10 cellular contexts compared by ENCODE assay signal in the genomic region with DNA sequence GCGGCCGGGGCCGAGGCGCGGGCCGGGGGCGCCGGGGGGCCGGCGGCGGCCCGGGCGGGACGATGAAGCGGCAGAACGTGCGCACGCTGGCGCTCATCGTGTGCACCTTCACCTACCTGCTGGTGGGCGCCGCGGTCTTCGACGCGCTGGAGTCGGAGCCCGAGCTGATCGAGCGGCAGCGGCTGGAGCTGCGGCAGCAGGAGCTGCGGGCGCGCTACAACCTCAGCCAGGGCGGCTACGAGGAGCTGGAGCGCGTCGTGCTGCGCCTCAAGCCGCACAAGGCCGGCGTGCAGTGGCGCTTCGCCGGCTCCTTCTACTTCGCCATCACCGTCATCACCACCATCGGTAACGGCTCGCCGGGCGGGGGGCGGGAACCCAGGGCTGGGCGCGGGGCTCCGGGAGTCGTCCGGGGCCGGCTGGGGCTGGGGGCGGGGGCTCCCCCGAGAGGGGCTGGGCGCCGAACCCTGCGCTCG. TPM values are rescaled to one million over a fixed set of nuclear protein-coding genes. Genes with fewer than 3 reads are reported as not detected.
DNase-seq lines count a peak whose midpoint lies in the region; ATAC-seq, FAIRE-seq and TF ChIP-seq lines count a peak whose summit lies in the region.
"Had no signal": no experiment of that assay in that cellular context is flagged by ENCODE, and none has a peak within 500 bp of the region (broad histone marks: within the 10 kb centered on the region; RNA-seq: fewer than 3 reads in every experiment).

No MANE protein-coding gene starts in this region.

- no peak for TF ChIP-seq POLR2A in GM12878 (IDR thresholded peaks at IDR 0.05; ENCODE audit: low read depth, low read length)

- no peak overlapping the region for H2AFZ ChIP-seq in GM12878 (ENCODE audit: control insufficient read depth, low read depth, low read length)

- TF ChIP-seq EP300 in GM12878 (IDR thresholded peaks at IDR 0.05; ENCODE audit: borderline replicate concordance in 1 of 2, control insufficient read depth in 1 of 2, low read depth in 2 of 2, low read length in 2 of 2): no peak

- no peak for TF ChIP-seq RAD21 in GM12878 (IDR thresholded peaks at IDR 0.05; ENCODE audit: insufficient read depth, low read depth, low read length)

- H3K27me3 ChIP-seq in GM12878 (replicated peaks in 1 of 2; ENCODE audit: control insufficient read depth in 2 of 2, insufficient read depth in 2 of 2, low read length in 1 of 2) (peaks cover 3 to 17% of the 10 kb centered on the region in 2 experiments; a peak in 3 of 4 replicates), lower lobe of right lung (ENCODE audit: low read depth) (peaks cover 54% of the 10 kb centered on the region)

- RAD21 ChIA-PET in GM12878 (lab: Charles Lee; ENCODE audit: unreplicated experiment): no interaction called here

- no peak overlapping the region for H3K4me3 ChIP-seq in GM12878
- peak overlapping the region; percentile 44 for H3K4me3 ChIP-seq in lower lobe of right lung

- no peak overlapping the region for H3K9ac ChIP-seq in GM12878 (ENCODE audit: control insufficient read depth, insufficient read depth, low read length)

- 5% methylated on average over 26 of the region's 67 CpGs for WGBS in GM12878 (ENCODE audit: insufficient coverage, insufficient replicate concordance, low lambda C conversion rate, missing lambda C conversion rate)

- H3K27ac Mint-ChIP-seq in chondrocyte (ENCODE audit: unreplicated experiment): no peak overlapping the region

- no peaks in the 10 kb centered on the region for H3K4me1 ChIP-seq in GM12878 (ENCODE audit: control insufficient read depth, insufficient read depth, low read length)
- H3K4me1 ChIP-seq in lower lobe of right lung: peaks cover 7% of the 10 kb centered on the region

- CTCF ChIA-PET in GM12878 (lab: Yijun Ruan, JAX): no interaction called here

- H3K4me3 Mint-ChIP-seq in chondrocyte (ENCODE audit: unreplicated experiment): no peak overlapping the region

- ATAC-seq in GM12878: no peak
- ATAC-seq in lower lobe of right lung: peak; percentile 5 to 15
- ATAC-seq in GM19324 (IDR thresholded peaks at IDR 0.05; ENCODE audit: low FRiP score, unreplicated experiment): no peak
- ATAC-seq in HG03521 (IDR thresholded peaks at IDR 0.05; ENCODE audit: unreplicated experiment): no peak

- no peaks in the 10 kb centered on the region for H4K20me1 ChIP-seq in GM12878 (ENCODE audit: control insufficient read depth, insufficient read depth)

- no peak overlapping the region for H3K27ac ChIP-seq in GM12878 (ENCODE audit: control insufficient read depth, insufficient read depth)
- H3K27ac ChIP-seq in lower lobe of right lung: peak overlapping the region; percentile 56

- peaks cover 45% of the 10 kb centered on the region for H3K27me3 Mint-ChIP-seq in chondrocyte (ENCODE audit: low read depth)

- no peak for FAIRE-seq in GM12878 (lab: Jason Lieb, UNC)
- FAIRE-seq: frontal cortex had no signal

- H3K9me3 ChIP-seq in GM12878 (replicated peaks; ENCODE audit: control insufficient read depth, insufficient read depth, low read length) (no peaks in the 10 kb centered on the region), lower lobe of right lung (no peaks in the 10 kb centered on the region)

- DNase-seq in stimulated activated CD4-positive, alpha-beta T cell treated with anti-CD3 and anti-CD28 coated beads, Interleukin-15, amount 100 ng/mL, for 24 hours: peak; percentile 18
- DNase-seq in stimulated activated CD4-positive, alpha-beta T cell treated with anti-CD3 and anti-CD28 coated beads, Interleukin-4, amount 100 ng/mL, for 4 hours: no peak
- DNase-seq in GM12878 (ENCODE audit: low read depth, low spot score) (no peak), lower lobe of right lung (no peak), chondrocyte (ENCODE audit: low spot score) (no peak), HCEC 1CT (no peak)
- DNase-seq: OCI-M1 had no signal

- BruUV-seq in GM12878 (replicated peaks; lab: Mats Ljungman, UMichigan): no TSS peak

- H3K4me2 ChIP-seq in GM12878 (ENCODE audit: control insufficient read depth, insufficient read depth): no peak overlapping the region

- in situ Hi-C loops in GM12878 (cut with MboI): no loop called here

- no peaks in the 10 kb centered on the region for H3K9me3 Mint-ChIP-seq in chondrocyte (ENCODE audit: low read depth)

- SMC1A ChIA-PET in GM12878 (lab: Charles Lee; ENCODE audit: uncharacterized antibody, unreplicated experiment): no interaction called here

- no peaks in the 10 kb centered on the region for H3K79me2 ChIP-seq in GM12878 (ENCODE audit: control insufficient read depth, insufficient read depth, low read length)

- H3K36me3 ChIP-seq in GM12878 (ENCODE audit: control insufficient read depth in 2 of 2, insufficient read depth in 2 of 2, low read length in 1 of 2): no peaks in the 10 kb centered on the region
- H3K36me3 ChIP-seq in lower lobe of right lung: no peaks in the 10 kb centered on the region

- TF ChIP-seq CTCF in GM12878 (IDR thresholded peaks at IDR 0.05 in 2 of 3, conservative IDR thresholded peaks at IDR 0.05 in 1 of 3; ENCODE audit: control insufficient read depth in 2 of 3, extremely low read depth in 1 of 3, insufficient read depth in 1 of 3, low read depth in 3 of 3, low read length in 3 of 3) (no peak), lower lobe of right lung (IDR thresholded peaks at IDR 0.05) (no peak), chondrocyte (IDR thresholded peaks at IDR 0.05) (no peak)

- peaks cover 35% of the 10 kb centered on the region for H3K4me1 Mint-ChIP-seq in chondrocyte (ENCODE audit: low read depth)

- intact Hi-C loops in GM12878 (cut with micrococcal nuclease; ENCODE audit: unreplicated experiment) (no loop called here), lower lobe of right lung (cut with DNase I) (no loop called here)

- POLR2A ChIA-PET in GM12878 (lab: Charles Lee): no interaction called here

- H3K36me3 Mint-ChIP-seq in chondrocyte (ENCODE audit: low read depth): peaks cover 2% of the 10 kb centered on the region

TF ChIP-seq in GM12878, 131 proteins besides CTCF, POLR2A, EP300 and RAD21:
- TF ChIP-seq RBBP5 (conservative IDR thresholded peaks at IDR 0.05) (no peak), SUZ12 (IDR thresholded peaks at IDR 0.05; ENCODE audit: unreplicated experiment) (peak; percentile 55)

RNA-seq across cellular contexts. Expression of gene KCNK3, which starts 0.3 kb away (rescaled TPM):
- not detected in 2 replicates for total RNA-seq in GM12878 (2013; cell fraction: nucleolus; rRNA removed)
- not detected in 2 replicates for total RNA-seq in GM12878 (2014; rRNA removed)
- total RNA-seq in GM12878 (2014; rRNA removed; fragmentation: Illumina TruSeq; extraction: Trizol): not detected in 2 replicates
- 0.11 and 0.13 TPM in 2 replicates for total RNA-seq in GM12878 (2021)
- polyA plus RNA-seq in GM12878 (2011; ENCODE audit: low read depth): not detected
- polyA plus RNA-seq in GM12878 (2011; rRNA removed): not detected in 2 replicates
- polyA plus RNA-seq in GM12878 (2011; cell fraction: cytosol; rRNA removed): not detected in 2 replicates
- polyA plus RNA-seq in GM12878 (2011; cell fraction: nucleus; rRNA removed): not detected in 2 replicates
- polyA plus RNA-seq in GM12878 (2012): not detected in 2 replicates
- polyA plus RNA-seq in GM12878 (2014; fragmentation: Illumina TruSeq; extraction: Trizol): not detected in 2 replicates
- polyA plus RNA-seq in GM12878 (2014; fragmentation: Nextera tagmentation; extraction: Ambion mirVana): not detected
- not detected in 2 replicates for polyA plus RNA-seq in GM12878 (2014; rRNA removed)
- not detected for polyA plus RNA-seq in GM12878 (2016; fragmentation: Nextera tagmentation; extraction: Ambion mirVana)
- not detected in 2 replicates for polyA minus RNA-seq in GM12878 (2011; rRNA and poly(A)+ RNA removed)
- 0.21 and 0.27 TPM in 2 replicates for polyA minus RNA-seq in GM12878 (2011; cell fraction: cytosol; rRNA and poly(A)+ RNA removed)
- not detected in 2 replicates for polyA minus RNA-seq in GM12878 (2011; cell fraction: nucleus; rRNA and poly(A)+ RNA removed)
- 26.8 TPM for total RNA-seq in lower lobe of right lung
- total RNA-seq in chondrocyte: 0.77 to 2.9 TPM (median 2.8 TPM) in 3 replicates

RNA-seq across cellular contexts. Expression of gene CIB4, which starts 51.7 kb away (rescaled TPM):
- total RNA-seq in GM12878 (2013; cell fraction: nucleolus; rRNA removed): not detected in 2 replicates
- total RNA-seq in GM12878 (2014; rRNA removed) (not detected in 2 replicates), GM12878 (2014; rRNA removed; fragmentation: Illumina TruSeq; extraction: Trizol) (not detected in 2 replicates), GM12878 (2021) (not detected in 2 replicates), lower lobe of right lung (not detected), chondrocyte (not detected in 3 replicates)
- not detected for polyA plus RNA-seq in GM12878 (2011; ENCODE audit: low read depth)
- polyA plus RNA-seq in GM12878 (2011; rRNA removed) (not detected in 2 replicates), GM12878 (2014; fragmentation: Illumina TruSeq; extraction: Trizol) (not detected in 2 replicates), GM12878 (2014; fragmentation: Nextera tagmentation; extraction: Ambion mirVana) (not detected), GM12878 (2014; rRNA removed) (not detected in 2 replicates), GM12878 (2016; fragmentation: Nextera tagmentation; extraction: Ambion mirVana) (not detected)
- not detected in 2 replicates for polyA plus RNA-seq in GM12878 (2011; cell fraction: cytosol; rRNA removed)
- polyA plus RNA-seq in GM12878 (2011; cell fraction: nucleus; rRNA removed): not detected in 2 replicates
- not detected in 2 replicates for polyA plus RNA-seq in GM12878 (2012)
- polyA minus RNA-seq in GM12878 (2011; rRNA and poly(A)+ RNA removed): not detected in 2 replicates
- polyA minus RNA-seq in GM12878 (2011; cell fraction: cytosol; rRNA and poly(A)+ RNA removed): not detected in 2 replicates
- not detected in 2 replicates for polyA minus RNA-seq in GM12878 (2011; cell fraction: nucleus; rRNA and poly(A)+ RNA removed)
- total RNA-seq: frontal cortex had no signal

Comparison
In these comparisons a context has a peak if more than half of its experiments do, and no peak if none do; other contexts are left out.
1. ATAC-seq: peak in lower lobe of right lung (2 of 2); none in GM12878 (single experiment), GM19324 (single experiment) and HG03521 (single experiment).